ENCODE assay signal across 1 cellular context in the genomic region with DNA sequence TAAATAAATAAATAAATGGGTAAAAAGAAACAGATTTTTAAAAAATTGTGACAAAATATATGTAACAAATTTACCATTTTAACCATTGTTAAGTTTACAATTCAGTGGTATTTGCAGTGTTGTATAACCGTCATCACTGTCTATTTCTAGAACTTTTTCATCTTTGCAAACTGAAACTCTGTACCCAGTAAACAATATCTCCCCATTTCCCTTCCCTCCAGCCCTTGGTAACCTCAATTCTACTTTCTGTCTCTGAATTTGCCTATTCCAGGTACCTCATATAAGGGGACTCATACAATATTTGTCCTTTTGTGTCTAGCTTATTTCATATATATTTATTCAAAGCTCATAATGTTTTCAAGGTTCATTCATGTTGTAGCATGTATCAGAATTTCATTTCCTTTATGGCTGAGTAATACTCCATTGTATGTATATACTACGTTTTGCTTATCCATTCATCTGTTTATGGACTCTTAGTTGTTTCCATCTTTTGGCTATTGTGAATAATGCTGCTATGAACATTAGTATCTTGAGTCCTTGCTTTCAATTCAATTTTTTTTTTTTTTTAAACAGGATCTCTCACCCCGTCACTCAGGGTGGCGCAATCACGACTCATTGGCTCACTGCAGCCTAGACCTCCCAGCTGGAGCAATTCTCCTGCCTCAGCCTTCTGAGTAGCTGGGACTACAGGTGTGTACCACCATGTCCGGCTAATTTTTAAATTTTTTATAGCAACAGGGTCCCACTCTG.
TF ChIP-seq lines count a peak whose summit lies in the region.

No MANE protein-coding gene starts in this region.

TF ChIP-seq in HepG2, 621 proteins besides CTCF, POLR2A, EP300 and RAD21:
- no peak for TF ChIP-seq KDM2A (CRISPR knock-in tag; IDR thresholded peaks at IDR 0.05; ENCODE audit: borderline replicate concordance, low read depth)
- TF ChIP-seq CREB1 (IDR thresholded peaks at IDR 0.05) = no peak
- no peak for TF ChIP-seq CREB1 (CRISPR knock-in tag; IDR thresholded peaks at IDR 0.05)
- TF ChIP-seq ZNF318 (CRISPR knock-in tag; IDR thresholded peaks at IDR 0.05) = no peak
- TF ChIP-seq SETDB1 (CRISPR knock-in tag; IDR thresholded peaks at IDR 0.05; ENCODE audit: borderline replicate concordance) = no peak
- no peak for TF ChIP-seq BORCS8-MEF2B (CRISPR knock-in tag; IDR thresholded peaks at IDR 0.05)
- no peak for TF ChIP-seq MTF1 (CRISPR knock-in tag; IDR thresholded peaks at IDR 0.05)
- TF ChIP-seq ZNF224 (CRISPR knock-in tag; IDR thresholded peaks at IDR 0.05) = no peak
- TF ChIP-seq FOSL2 (CRISPR knock-in tag; IDR thresholded peaks at IDR 0.05) = peak; percentile 53
- no peak for TF ChIP-seq ZSCAN12 (CRISPR knock-in tag; IDR thresholded peaks at IDR 0.05)
- no peak for TF ChIP-seq MAF1 (CRISPR knock-in tag; IDR thresholded peaks at IDR 0.05; ENCODE audit: borderline replicate concordance)
- TF ChIP-seq, protein P1, sequence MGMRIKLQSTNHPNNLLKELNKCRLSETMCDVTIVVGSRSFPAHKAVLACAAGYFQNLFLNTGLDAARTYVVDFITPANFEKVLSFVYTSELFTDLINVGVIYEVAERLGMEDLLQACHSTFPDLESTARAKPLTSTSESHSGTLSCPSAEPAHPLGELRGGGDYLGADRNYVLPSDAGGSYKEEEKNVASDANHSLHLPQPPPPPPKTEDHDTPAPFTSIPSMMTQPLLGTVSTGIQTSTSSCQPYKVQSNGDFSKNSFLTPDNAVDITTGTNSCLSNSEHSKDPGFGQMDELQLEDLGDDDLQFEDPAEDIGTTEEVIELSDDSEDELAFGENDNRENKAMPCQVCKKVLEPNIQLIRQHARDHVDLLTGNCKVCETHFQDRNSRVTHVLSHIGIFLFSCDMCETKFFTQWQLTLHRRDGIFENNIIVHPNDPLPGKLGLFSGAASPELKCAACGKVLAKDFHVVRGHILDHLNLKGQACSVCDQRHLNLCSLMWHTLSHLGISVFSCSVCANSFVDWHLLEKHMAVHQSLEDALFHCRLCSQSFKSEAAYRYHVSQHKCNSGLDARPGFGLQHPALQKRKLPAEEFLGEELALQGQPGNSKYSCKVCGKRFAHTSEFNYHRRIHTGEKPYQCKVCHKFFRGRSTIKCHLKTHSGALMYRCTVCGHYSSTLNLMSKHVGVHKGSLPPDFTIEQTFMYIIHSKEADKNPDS (CRISPR knock-in tag; IDR thresholded peaks at IDR 0.05) = no peak
- no peak for TF ChIP-seq TAF1 (CRISPR knock-in tag; IDR thresholded peaks at IDR 0.05)
- TF ChIP-seq CEBPB (IDR thresholded peaks at IDR 0.05; ENCODE audit: borderline replicate concordance, low read depth, low read length) = peak; percentile 78
